ENCODE assay signal across 1 cellular context in genomic region chr6:35185302-35185681, GRCh38.
TF ChIP-seq lines count a peak whose summit lies in the region.

No MANE protein-coding gene starts in this region.

TF ChIP-seq in HepG2, 621 proteins besides CTCF, POLR2A, EP300 and RAD21 (continued from another document and continues in another):
- TF ChIP-seq MIER2 (CRISPR knock-in tag; IDR thresholded peaks at IDR 0.05) = 0 out of 2 replicates have a peak, but pooled peaks have one; percentile 45
- no peak for TF ChIP-seq ZMYM4 (CRISPR knock-in tag; IDR thresholded peaks at IDR 0.05)
- TF ChIP-seq FOSL2 (CRISPR knock-in tag; IDR thresholded peaks at IDR 0.05) = peak; percentile 73
- TF ChIP-seq ZNF773 (CRISPR knock-in tag; IDR thresholded peaks at IDR 0.05; ENCODE audit: borderline replicate concordance) = no peak
- no peak for TF ChIP-seq BCL3 (CRISPR knock-in tag; IDR thresholded peaks at IDR 0.05)
- TF ChIP-seq ELF3 (CRISPR knock-in tag; IDR thresholded peaks at IDR 0.05) = peak; percentile 62
- peak; percentile 90 for TF ChIP-seq CEBPG (CRISPR knock-in tag; IDR thresholded peaks at IDR 0.05)
- no peak for TF ChIP-seq KLF6 (CRISPR knock-in tag; IDR thresholded peaks at IDR 0.05)
- TF ChIP-seq PRDM15 (CRISPR knock-in tag; IDR thresholded peaks at IDR 0.05) = no peak
- TF ChIP-seq PHF21A (CRISPR knock-in tag; IDR thresholded peaks at IDR 0.05) = peak; percentile 77
- 0 out of 4 replicates have a peak, but pooled peaks of 1 of the 2 experiments have one; percentile 29 for TF ChIP-seq ATF4 (CRISPR knock-in tag; IDR thresholded peaks at IDR 0.05)
- TF ChIP-seq NCOA5 (CRISPR knock-in tag; IDR thresholded peaks at IDR 0.05) = no peak
- no peak for TF ChIP-seq ZNF124 (CRISPR knock-in tag; IDR thresholded peaks at IDR 0.05)
- TF ChIP-seq ZNF572 (CRISPR knock-in tag; IDR thresholded peaks at IDR 0.05) = no peak
- TF ChIP-seq PRDM10 (CRISPR knock-in tag; IDR thresholded peaks at IDR 0.05; ENCODE audit: low read depth) = 0 out of 2 replicates have a peak, but pooled peaks have one; percentile 29
- TF ChIP-seq TCF7 (IDR thresholded peaks at IDR 0.05; ENCODE audit: low read depth) = no peak
- no peak for TF ChIP-seq ZNF737 (CRISPR knock-in tag; IDR thresholded peaks at IDR 0.05; ENCODE audit: borderline replicate concordance)
- no peak for TF ChIP-seq ZBTB43 (CRISPR knock-in tag; conservative IDR thresholded peaks at IDR 0.05)
- no peak for TF ChIP-seq ZBTB44 (CRISPR knock-in tag; IDR thresholded peaks at IDR 0.05)
- TF ChIP-seq FOXP4 (CRISPR knock-in tag; IDR thresholded peaks at IDR 0.05) = peak; percentile 35; the same call in 1 of the 2 replicates
- TF ChIP-seq SOX5 (CRISPR knock-in tag; IDR thresholded peaks at IDR 0.05; ENCODE audit: borderline replicate concordance) = peak; percentile 49; the same call in 1 of the 2 replicates
- TF ChIP-seq FOXP1 (IDR thresholded peaks at IDR 0.05) = no peak
- TF ChIP-seq FOXP1 (CRISPR knock-in tag; IDR thresholded peaks at IDR 0.05) = 0 out of 2 replicates have a peak, but pooled peaks have one; percentile 13
- no peak for TF ChIP-seq CHD2 (IDR thresholded peaks at IDR 0.05; ENCODE audit: low read depth, low read length)
- TF ChIP-seq TEAD3 (CRISPR knock-in tag; optimal IDR thresholded peaks at IDR 0.05; ENCODE audit: borderline replicate concordance) = peak; percentile 79
- no peak for TF ChIP-seq TERF1 (CRISPR knock-in tag; IDR thresholded peaks at IDR 0.05)
- TF ChIP-seq ZNF281 (CRISPR knock-in tag; IDR thresholded peaks at IDR 0.05; ENCODE audit: borderline replicate concordance) = peak; percentile 48; the same call in 1 of the 2 replicates
- TF ChIP-seq ETV5 (CRISPR knock-in tag; IDR thresholded peaks at IDR 0.05; ENCODE audit: borderline replicate concordance) = peak; percentile 41; the same call in 1 of the 2 replicates
- no peak for TF ChIP-seq ZNF34 (CRISPR knock-in tag; IDR thresholded peaks at IDR 0.05; ENCODE audit: borderline replicate concordance)
- TF ChIP-seq GATAD2A (CRISPR knock-in tag; IDR thresholded peaks at IDR 0.05) = peak; percentile 50; the same call in 1 of the 2 replicates
- TF ChIP-seq PATZ1 (CRISPR knock-in tag; IDR thresholded peaks at IDR 0.05) = peak; percentile 94
- 0 out of 2 replicates have a peak, but pooled peaks have one; percentile 16 for TF ChIP-seq TFE3 (CRISPR knock-in tag; IDR thresholded peaks at IDR 0.05)
- no peak for TF ChIP-seq KLF11 (CRISPR knock-in tag; IDR thresholded peaks at IDR 0.05)
